In genomic region chr3:121545049-121545563, GRCh38 we compare ENCODE assay signal across 8 cellular contexts. TPM values are rescaled to one million over a fixed set of nuclear protein-coding genes. Genes with fewer than 3 reads are reported as not detected.
A peak's percentile ranks its signal among the peaks of the same experiment; 100 is the strongest.
DNase-seq lines count a peak whose midpoint lies in the region; ATAC-seq and TF ChIP-seq lines count a peak whose summit lies in the region.

No MANE protein-coding gene starts in this region.

- no peaks in the 10 kb centered on the region for H3K9me3 Mint-ChIP-seq in activated T-cell treated with anti-CD3 and anti-CD28 coated beads, Interleukin-2, amount 50 U/mL, for 72 hours
- no peaks in the 10 kb centered on the region for H3K9me3 Mint-ChIP-seq in mesothelial cell of epicardium

- peaks cover 4 to 19% of the 10 kb centered on the region in 2 donors for H3K36me3 Mint-ChIP-seq in activated T-cell treated with anti-CD3 and anti-CD28 coated beads, Interleukin-2, amount 50 U/mL, for 72 hours (ENCODE audit: insufficient read depth in 2 of 2)
- H3K36me3 Mint-ChIP-seq in mesothelial cell of epicardium: no peaks in the 10 kb centered on the region

- no peak for TF ChIP-seq CTCF in breast epithelium (IDR thresholded peaks at IDR 0.05)
- TF ChIP-seq CTCF in mesothelial cell of epicardium (IDR thresholded peaks at IDR 0.05; ENCODE audit: unreplicated experiment): no peak

- peak overlapping the region; percentile 88 to 99 for H3K4me3 Mint-ChIP-seq in activated T-cell treated with anti-CD3 and anti-CD28 coated beads, Interleukin-2, amount 50 U/mL, for 72 hours
- H3K4me3 Mint-ChIP-seq in mesothelial cell of epicardium: peak overlapping the region; percentile 90

- H3K4me1 ChIP-seq in breast epithelium: no peaks in the 10 kb centered on the region

- no peaks in the 10 kb centered on the region for H3K27me3 Mint-ChIP-seq in activated T-cell treated with anti-CD3 and anti-CD28 coated beads, Interleukin-2, amount 50 U/mL, for 72 hours (ENCODE audit: low read depth)
- no peaks in the 10 kb centered on the region for H3K27me3 Mint-ChIP-seq in mesothelial cell of epicardium (ENCODE audit: low read depth)

- ATAC-seq in activated T-cell treated with anti-CD3 and anti-CD28 coated beads, Interleukin-2, amount 50 U/mL, for 72 hours (replicated peaks in 1 of 2): peak; percentile 1 to 2

- no peak for TF ChIP-seq POLR2A in breast epithelium (IDR thresholded peaks at IDR 0.05)

- DNase-seq in activated T-cell treated with anti-CD3 and anti-CD28 coated beads, Interleukin-2, amount 50 U/mL, for 72 hours: peak in 1 of 2 donors; percentile 2
- DNase-seq in activated T-cell treated with anti-CD3 and anti-CD28 coated beads, Interleukin-2, amount 50 U/mL, for 1 hour: no peak
- DNase-seq in Kasumi-1 (lab: John Stamatoyannopoulos, UW) (peak; percentile 36 to 55), breast epithelium (ENCODE audit: low spot score in 2 of 2) (no peak), mesothelial cell of epicardium (ENCODE audit: low spot score in 2 of 2, unreplicated experiment in 2 of 2) (no peak), OCI-M2 (lab: John Stamatoyannopoulos, UW; ENCODE audit: unreplicated experiment) (no peak), NCI-H510A treated with DMSO at 0.1 percent for 48 hours (lab: John Stamatoyannopoulos, UW) (no peak), NCI-H748 (lab: John Stamatoyannopoulos, UW; ENCODE audit: unreplicated experiment) (no peak)

- H3K9me3 ChIP-seq in breast epithelium: no peaks in the 10 kb centered on the region

- H3K27ac Mint-ChIP-seq in activated T-cell treated with anti-CD3 and anti-CD28 coated beads, Interleukin-2, amount 50 U/mL, for 72 hours: peak overlapping the region; percentile 85
- peak overlapping the region; percentile 83 for H3K27ac Mint-ChIP-seq in mesothelial cell of epicardium

- H3K4me3 ChIP-seq in breast epithelium: peak overlapping the region; percentile 54 to 66 (median 57)

- no peaks in the 10 kb centered on the region for H3K27me3 ChIP-seq in breast epithelium

- intact Hi-C loops in breast epithelium (cut with DNase I; ENCODE audit: low total_unique reads): no loop called here

- H3K27ac ChIP-seq in breast epithelium: no peak overlapping the region

- no peaks in the 10 kb centered on the region for H3K36me3 ChIP-seq in breast epithelium

- peaks cover 23% of the 10 kb centered on the region for H3K4me1 Mint-ChIP-seq in activated T-cell treated with anti-CD3 and anti-CD28 coated beads, Interleukin-2, amount 50 U/mL, for 72 hours (ENCODE audit: low read depth)
- peaks cover 6% of the 10 kb centered on the region for H3K4me1 Mint-ChIP-seq in mesothelial cell of epicardium

RNA-seq across cellular contexts. Expression of gene POLQ, which starts 0.7 kb away (rescaled TPM):
- 10 to 100 TPM; 17.9 to 20.4 TPM for total RNA-seq in activated T-cell treated with anti-CD3 and anti-CD28 coated beads, Interleukin-2, amount 50 U/mL, for 72 hours
- total RNA-seq in breast epithelium (under 1 TPM; under 0.01 to 0.64 (median 0.29) TPM), mesothelial cell of epicardium (4.2 to 6.2 TPM (median 4.9 TPM) in 3 replicates)

RNA-seq across cellular contexts. Expression of gene ARGFX, which starts 22.6 kb away (rescaled TPM):
- total RNA-seq in activated T-cell treated with anti-CD3 and anti-CD28 coated beads, Interleukin-2, amount 50 U/mL, for 72 hours: not detected
- total RNA-seq in breast epithelium: not detected
- total RNA-seq in mesothelial cell of epicardium: not detected in 3 replicates

RNA-seq across cellular contexts. Expression of gene FBXO40, which starts 48.1 kb away (rescaled TPM):
- total RNA-seq in activated T-cell treated with anti-CD3 and anti-CD28 coated beads, Interleukin-2, amount 50 U/mL, for 72 hours: not detected
- total RNA-seq in breast epithelium (not detected), mesothelial cell of epicardium (not detected in 3 replicates)

Comparison
In these comparisons a context has a peak if more than half of its experiments do, and no peak if none do; other contexts are left out.
1. DNase-seq: peak in Kasumi-1 (2 of 2); none in activated T-cell treated with anti-CD3 and anti-CD28 coated beads, Interleukin-2, amount 50 U/mL, for 1 hour (single experiment), breast epithelium (0 of 2), mesothelial cell of epicardium (0 of 2), OCI-M2 (single experiment), NCI-H510A treated with DMSO at 0.1 percent for 48 hours (single experiment) and NCI-H748 (single experiment).